ENCODE assay signal across 25 cellular contexts in genomic region chr2:19026156-19026660, GRCh38.
"Had no signal": no experiment of that assay in that cellular context is flagged by ENCODE, and none has a peak within 500 bp of the region (broad histone marks: within the 10 kb centered on the region; RNA-seq: fewer than 3 reads in every experiment).

No MANE protein-coding gene starts in this region.

- H3K9me3 ChIP-seq: esophagus muscularis mucosa, gastroesophageal sphincter, heart right ventricle had no signal

- H3K4me1 ChIP-seq: esophagus muscularis mucosa, gastroesophageal sphincter had no signal

- H3K4me1 Mint-ChIP-seq: activated CD4-positive, alpha-beta memory T cell treated with anti-CD3 and anti-CD28 coated beads, Interleukin-2, amount 10 ng/mL, durations not matched to agents 7 days and 5 days; activated CD4-positive, alpha-beta T cell treated with anti-CD3 and anti-CD28 coated beads, Interleukin-2, amount 10 ng/mL, durations not matched to agents 7 days and 5 days had no signal

- DNase-seq: activated CD4-positive, alpha-beta memory T cell treated with anti-CD3 and anti-CD28 coated beads, Interleukin-2, amount 10 ng/mL, durations not matched to agents 7 days and 5 days; activated CD4-positive, alpha-beta T cell treated with anti-CD3 and anti-CD28 coated beads for 1 hour; activated CD4-positive, alpha-beta T cell treated with anti-CD3 and anti-CD28 coated beads for 4 hours; activated CD4-positive, alpha-beta T cell treated with anti-CD3 and anti-CD28 coated beads, Interleukin-2, amount 10 ng/mL, durations not matched to agents 7 days and 5 days; activated CD4-positive, alpha-beta T cell treated with anti-CD3 and anti-CD28 coated beads, Interleukin-2, amount 50 U/mL, for 4 hours; activated CD8-positive, alpha-beta memory T cell treated with anti-CD3 and anti-CD28 coated beads, Interleukin-2, amount 50 U/mL, for 48 hours; activated gamma-delta T cell treated with Interleukin-2 at 50 U/mL for 16 hours; activated naive CD4-positive, alpha-beta T cell treated with anti-CD3 and anti-CD28 coated beads, Interleukin-2, amount 50 U/mL, for 16 hours; activated naive CD4-positive, alpha-beta T cell treated with Interleukin-2 at 50 U/mL for 16 hours; activated T-cell treated with anti-CD3 and anti-CD28 coated beads for 4 hours; activated T-cell treated with anti-CD3 and anti-CD28 coated beads, Interleukin-2, amount 50 U/mL, for 24 hours; activated T-cell treated with anti-CD3 and anti-CD28 coated beads, Interleukin-2, amount 50 U/mL, for 72 hours; amniotic stem cell; anterior cingulate cortex; brain microvascular endothelial cell; caudate nucleus; effector CD8-positive, alpha-beta T cell; erythroblast; foreskin melanocyte; heart right ventricle; T-helper 2 cell had no signal

- H3K27ac Mint-ChIP-seq: activated CD4-positive, alpha-beta memory T cell treated with anti-CD3 and anti-CD28 coated beads, Interleukin-2, amount 10 ng/mL, durations not matched to agents 7 days and 5 days; activated CD4-positive, alpha-beta T cell treated with anti-CD3 and anti-CD28 coated beads, Interleukin-2, amount 10 ng/mL, durations not matched to agents 7 days and 5 days; activated naive CD8-positive, alpha-beta T cell; activated T-cell treated with anti-CD3 and anti-CD28 coated beads, Interleukin-2, amount 50 U/mL, for 24 hours; activated T-cell treated with anti-CD3 and anti-CD28 coated beads, Interleukin-2, amount 50 U/mL, for 72 hours; WTC11 had no signal

- H3K9me3 Mint-ChIP-seq: activated CD4-positive, alpha-beta memory T cell treated with anti-CD3 and anti-CD28 coated beads, Interleukin-2, amount 10 ng/mL, durations not matched to agents 7 days and 5 days; activated CD4-positive, alpha-beta T cell treated with anti-CD3 and anti-CD28 coated beads, Interleukin-2, amount 10 ng/mL, durations not matched to agents 7 days and 5 days; activated T-cell treated with anti-CD3 and anti-CD28 coated beads, Interleukin-2, amount 50 U/mL, for 24 hours; WTC11 had no signal

- H3K27ac ChIP-seq: brain microvascular endothelial cell, esophagus muscularis mucosa, gastroesophageal sphincter, heart right ventricle had no signal

- H3K27me3 ChIP-seq: brain microvascular endothelial cell, esophagus muscularis mucosa, gastroesophageal sphincter, heart right ventricle had no signal

- H3K36me3 ChIP-seq: brain microvascular endothelial cell, esophagus muscularis mucosa, gastroesophageal sphincter, heart right ventricle had no signal

- ATAC-seq: activated T-cell treated with anti-CD3 and anti-CD28 coated beads, Interleukin-2, amount 50 U/mL, for 72 hours; gastroesophageal sphincter; heart right ventricle; WTC11 had no signal

- H3K4me3 ChIP-seq: esophagus muscularis mucosa, gastroesophageal sphincter, heart right ventricle had no signal

- H3K4me3 Mint-ChIP-seq: activated CD4-positive, alpha-beta memory T cell treated with anti-CD3 and anti-CD28 coated beads, Interleukin-2, amount 10 ng/mL, durations not matched to agents 7 days and 5 days; activated CD4-positive, alpha-beta T cell treated with anti-CD3 and anti-CD28 coated beads, Interleukin-2, amount 10 ng/mL, durations not matched to agents 7 days and 5 days; activated naive CD8-positive, alpha-beta T cell; activated T-cell treated with anti-CD3 and anti-CD28 coated beads, Interleukin-2, amount 50 U/mL, for 24 hours; activated T-cell treated with anti-CD3 and anti-CD28 coated beads, Interleukin-2, amount 50 U/mL, for 72 hours; WTC11 had no signal

- H3K27me3 Mint-ChIP-seq: activated CD4-positive, alpha-beta memory T cell treated with anti-CD3 and anti-CD28 coated beads, Interleukin-2, amount 10 ng/mL, durations not matched to agents 7 days and 5 days; activated CD4-positive, alpha-beta T cell treated with anti-CD3 and anti-CD28 coated beads, Interleukin-2, amount 10 ng/mL, durations not matched to agents 7 days and 5 days; activated naive CD8-positive, alpha-beta T cell; activated T-cell treated with anti-CD3 and anti-CD28 coated beads, Interleukin-2, amount 50 U/mL, for 24 hours had no signal

- H3K36me3 Mint-ChIP-seq: WTC11 had no signal
